ENCODE assay signal across 25 cellular contexts in genomic region chr22:32964411-32965057, GRCh38.
"Had no signal": no experiment of that assay in that cellular context is flagged by ENCODE, and none has a peak within 500 bp of the region (broad histone marks: within the 10 kb centered on the region; RNA-seq: fewer than 3 reads in every experiment).

No MANE protein-coding gene starts in this region.

- H3K27ac Mint-ChIP-seq: activated CD8-positive, alpha-beta T cell treated with anti-CD3 and anti-CD28 coated beads, Interleukin-2, amount 10 ng/mL, durations not matched to agents 7 days and 5 days; activated naive CD4-positive, alpha-beta T cell treated with anti-CD3 and anti-CD28 coated beads, Interleukin-2, amount 50 U/mL, for 72 hours; brain; memory B cell; nephron progenitor cell; type B pancreatic cell had no signal

- H3K27ac ChIP-seq: pancreas, right lobe of liver, thoracic aorta, vagina had no signal

- ATAC-seq: activated CD8-positive, alpha-beta T cell treated with anti-CD3 and anti-CD28 coated beads, Interleukin-2, amount 10 ng/mL, durations not matched to agents 7 days and 5 days; activated naive CD4-positive, alpha-beta T cell treated with anti-CD3 and anti-CD28 coated beads, Interleukin-2, amount 50 U/mL, for 72 hours; pancreas; right lobe of liver had no signal

- DNase-seq: activated CD4-positive, alpha-beta T cell treated with anti-CD3 and anti-CD28 coated beads for 1 hour; activated CD4-positive, alpha-beta T cell treated with anti-CD3 and anti-CD28 coated beads, Interleukin-2, amount 50 U/mL, for 1 hour; activated CD8-positive, alpha-beta T cell treated with anti-CD3 and anti-CD28 coated beads, Interleukin-2, amount 10 ng/mL, durations not matched to agents 7 days and 5 days; activated gamma-delta T cell treated with Interleukin-2 at 50 U/mL for 16 hours; activated T-cell treated with anti-CD3 and anti-CD28 coated beads, Interleukin-2, amount 50 U/mL, for 1 hour; aorta; central memory CD4-positive, alpha-beta T cell; dermis blood vessel endothelial cell; effector memory CD4-positive, alpha-beta T cell; esophagus squamous epithelium; kidney glomerular epithelial cell; nephron progenitor cell; pancreas; right lobe of liver; small intestine; stimulated activated CD4-positive, alpha-beta T cell treated with anti-CD3 and anti-CD28 coated beads, Interleukin-2, amount 100 ng/mL, for 48 hours; stimulated activated CD8-positive, alpha-beta memory T cell treated with anti-CD3 and anti-CD28 coated beads, Interleukin-4, amount 100 ng/mL, for 48 hours; stimulated activated naive CD4-positive, alpha-beta T cell; T-helper 9 cell had no signal

- H3K4me3 ChIP-seq: esophagus squamous epithelium, pancreas, right lobe of liver, thoracic aorta, vagina had no signal

- H3K4me3 Mint-ChIP-seq: activated CD8-positive, alpha-beta T cell treated with anti-CD3 and anti-CD28 coated beads, Interleukin-2, amount 10 ng/mL, durations not matched to agents 7 days and 5 days; brain; memory B cell; nephron progenitor cell; type B pancreatic cell had no signal

- H3K9me3 ChIP-seq: esophagus squamous epithelium, pancreas, right lobe of liver, thoracic aorta, vagina had no signal

- H3K27me3 Mint-ChIP-seq: brain had no signal

- H3K9me3 Mint-ChIP-seq: activated naive CD4-positive, alpha-beta T cell treated with anti-CD3 and anti-CD28 coated beads, Interleukin-2, amount 50 U/mL, for 72 hours; memory B cell; nephron progenitor cell had no signal

- H3K4me1 ChIP-seq: pancreas, vagina had no signal

- H3K36me3 Mint-ChIP-seq: activated naive CD4-positive, alpha-beta T cell treated with anti-CD3 and anti-CD28 coated beads, Interleukin-2, amount 50 U/mL, for 72 hours; brain; memory B cell; type B pancreatic cell had no signal

- H3K36me3 ChIP-seq: esophagus squamous epithelium, pancreas, right lobe of liver, thoracic aorta, vagina had no signal

- H3K27me3 ChIP-seq: esophagus squamous epithelium, pancreas, right lobe of liver, vagina had no signal

- H3K4me1 Mint-ChIP-seq: memory B cell, nephron progenitor cell had no signal
